Comparison of ENCODE assay signal across 11 cellular contexts in genomic region chr16:11734025-11734652, GRCh38. TPM values are rescaled to one million over a fixed set of nuclear protein-coding genes. Genes with fewer than 3 reads are reported as not detected.
A peak's percentile ranks its signal among the peaks of the same experiment; 100 is the strongest.
DNase-seq lines count a peak whose midpoint lies in the region; ATAC-seq, FAIRE-seq and TF ChIP-seq lines count a peak whose summit lies in the region.
"Had no signal": no experiment of that assay in that cellular context is flagged by ENCODE, and none has a peak within 500 bp of the region (broad histone marks: within the 10 kb centered on the region; RNA-seq: fewer than 3 reads in every experiment).

No MANE protein-coding gene starts in this region.

- WGBS in HepG2 (ENCODE audit: low lambda C conversion rate), result 79% methylated on average over 3 of the region's 3 CpGs

- BruUV-seq in HepG2 (replicated peaks; lab: Mats Ljungman, UMichigan) (no TSS peak), MCF 10A (replicated peaks; lab: Mats Ljungman, UMichigan) (no TSS peak)

- no peak for TF ChIP-seq EP300 in HepG2 (IDR thresholded peaks at IDR 0.05; ENCODE audit: low read depth in 2 of 2, low read length in 2 of 2)
- no peak for TF ChIP-seq EP300 in HepG2 (CRISPR knock-in tag; IDR thresholded peaks at IDR 0.05; ENCODE audit: borderline replicate concordance)

- H3K4me3 ChIP-seq in CD4-positive, CD25-positive, alpha-beta regulatory T cell (ENCODE audit: low read depth, low read length), result peak overlapping the region; percentile 29
- H3K4me3 ChIP-seq in HepG2 (replicated peaks in 1 of 3; ENCODE audit: insufficient read depth in 1 of 3, low read depth in 2 of 3, low read length in 3 of 3), result no peak overlapping the region

- POLR2A ChIA-PET in HepG2 (lab: Yijun Ruan, JAX) (interaction anchor here (1.0 to 4.1 kb wide), 4 partner anchors 9 to 76 kb away, joined by 3 to 41 read pairs (median 4); partner anchors contain the start of genes TXNDC11 and ZC3H7A), MCF 10A (lab: Yijun Ruan, JAX) (interaction anchor here (0.6 to 1.8 kb wide), 2 partner anchors 8 to 48 kb away, joined by 3 to 6 read pairs; partner anchors contain the start of gene TXNDC11), T-cell (lab: Charles Lee) (interaction anchor here in 1 of 2 donors (0.6 to 0.7 kb wide), 2 partner anchors 41 to 104 kb away, joined by 7 to 8 read pairs; no protein-coding TSS in a partner anchor)

- peaks cover 68% of the 10 kb centered on the region for H3K4me1 ChIP-seq in CD4-positive, CD25-positive, alpha-beta regulatory T cell (ENCODE audit: control insufficient read depth, insufficient read depth, low read length, poor library complexity, severe bottlenecking)
- H3K4me1 ChIP-seq in HepG2 (ENCODE audit: insufficient read depth, low read length), result peaks cover 80% of the 10 kb centered on the region

- H4K20me1 ChIP-seq in HepG2 (ENCODE audit: insufficient read depth, low read length), result peaks cover 24% of the 10 kb centered on the region

- in situ Hi-C loops in HepG2 (cut with HindIII; ENCODE audit: extremely low pct_ligation_motif_present, low pct_unique_long_range_greater_than_20kb), result no loop called here

- no peaks in the 10 kb centered on the region for H3K9me3 Mint-ChIP-seq in CD4-positive, CD25-positive, alpha-beta regulatory T cell
- H3K9me3 Mint-ChIP-seq in T-helper 1 cell treated with Interleukin-12 subunit alpha and Interleukin-12 subunit beta and Interleukin-4 antibody, amounts not matched to agents 30 μg/mL and 1 μg/mL, for 36 hours, result no peaks in the 10 kb centered on the region
- no peaks in the 10 kb centered on the region for H3K9me3 Mint-ChIP-seq in MCF 10A (ENCODE audit: unreplicated experiment)
- no peaks in the 10 kb centered on the region for H3K9me3 Mint-ChIP-seq in nephron progenitor cell
- no peaks in the 10 kb centered on the region for H3K9me3 Mint-ChIP-seq in T-cell
- H3K9me3 Mint-ChIP-seq: CD8-positive, alpha-beta T cell had no signal

- peak overlapping the region; percentile 61 for H3K27ac ChIP-seq in CD4-positive, CD25-positive, alpha-beta regulatory T cell (ENCODE audit: insufficient read depth, low read length, poor library complexity, severe bottlenecking)
- no peak overlapping the region for H3K27ac ChIP-seq in HepG2 (ENCODE audit: extremely low read length, insufficient read depth, low read length)

- ATAC-seq in CD4-positive, CD25-positive, alpha-beta regulatory T cell (ENCODE audit: low read depth in 2 of 2), result no peak
- ATAC-seq in GM18498 (IDR thresholded peaks at IDR 0.05; ENCODE audit: unreplicated experiment) (peak; percentile 40), HepG2 (peak; percentile 16; the same call in 1 of the 3 replicates), T-cell (replicated peaks in 1 of 4) (no peak)
- ATAC-seq: CD8-positive, alpha-beta T cell had no signal

- no peak for TF ChIP-seq CTCF in HepG2 (CRISPR knock-in tag; IDR thresholded peaks at IDR 0.05)
- TF ChIP-seq CTCF in MCF 10A (IDR thresholded peaks at IDR 0.05; ENCODE audit: unreplicated experiment), result no peak
- TF ChIP-seq CTCF in nephron progenitor cell (IDR thresholded peaks at IDR 0.05), result no peak

- H3K27me3 Mint-ChIP-seq in CD4-positive, CD25-positive, alpha-beta regulatory T cell, result no peaks in the 10 kb centered on the region
- no peaks in the 10 kb centered on the region for H3K27me3 Mint-ChIP-seq in T-helper 1 cell treated with Interleukin-12 subunit alpha and Interleukin-12 subunit beta and Interleukin-4 antibody, amounts not matched to agents 30 μg/mL and 1 μg/mL, for 36 hours (ENCODE audit: low read depth)
- no peaks in the 10 kb centered on the region for H3K27me3 Mint-ChIP-seq in MCF 10A (ENCODE audit: insufficient read depth, unreplicated experiment)
- peaks cover 3% of the 10 kb centered on the region for H3K27me3 Mint-ChIP-seq in nephron progenitor cell (ENCODE audit: low read depth, poor library complexity)
- no peaks in the 10 kb centered on the region for H3K27me3 Mint-ChIP-seq in T-cell

- peak overlapping the region; percentile 58 to 80 (median 77) for H3K27ac Mint-ChIP-seq in CD4-positive, CD25-positive, alpha-beta regulatory T cell
- H3K27ac Mint-ChIP-seq in T-helper 1 cell treated with Interleukin-12 subunit alpha and Interleukin-12 subunit beta and Interleukin-4 antibody, amounts not matched to agents 30 μg/mL and 1 μg/mL, for 36 hours, result peak overlapping the region; percentile 61
- H3K27ac Mint-ChIP-seq in MCF 10A (ENCODE audit: low read depth, unreplicated experiment) (no peak overlapping the region), nephron progenitor cell (no peak overlapping the region), T-cell (no peak overlapping the region)
- H3K27ac Mint-ChIP-seq: CD8-positive, alpha-beta T cell had no signal

- no peak for TF ChIP-seq POLR2A in HepG2 (IDR thresholded peaks at IDR 0.05; ENCODE audit: insufficient read depth in 1 of 2, low read depth in 2 of 2, low read length in 2 of 2)

- peak in 1 of 3 donors; percentile 47 for DNase-seq in CD4-positive, CD25-positive, alpha-beta regulatory T cell
- DNase-seq in HepG2 (ENCODE audit: low spot score) (no peak), MCF 10A (ENCODE audit: unreplicated experiment) (no peak), nephron progenitor cell (no peak), COLO668 (lab: John Stamatoyannopoulos, UW; ENCODE audit: unreplicated experiment) (no peak), T-cell (no peak)
- DNase-seq: CD8-positive, alpha-beta T cell; NCI-H1417 had no signal

- TF ChIP-seq RAD21 in HepG2 (CRISPR knock-in tag; IDR thresholded peaks at IDR 0.05), result no peak

- H3K36me3 ChIP-seq in CD4-positive, CD25-positive, alpha-beta regulatory T cell (ENCODE audit: control insufficient read depth, insufficient read depth, low read length), result peaks cover 69% of the 10 kb centered on the region
- peaks cover 40 to 84% of the 10 kb centered on the region in 2 experiments for H3K36me3 ChIP-seq in HepG2 (replicated peaks in 1 of 2; ENCODE audit: control insufficient read depth in 1 of 2, insufficient read depth in 2 of 2, low read length in 2 of 2)

- intact Hi-C loops in HepG2 (cut with micrococcal nuclease; ENCODE audit: unreplicated experiment), result no loop called here
- intact Hi-C loops in MCF 10A (cut with micrococcal nuclease), result no loop called here

- H3K4me1 Mint-ChIP-seq in CD4-positive, CD25-positive, alpha-beta regulatory T cell, result peaks cover 63 to 94% (median 78%) of the 10 kb centered on the region in 4 donors
- peaks cover 64% of the 10 kb centered on the region for H3K4me1 Mint-ChIP-seq in T-helper 1 cell treated with Interleukin-12 subunit alpha and Interleukin-12 subunit beta and Interleukin-4 antibody, amounts not matched to agents 30 μg/mL and 1 μg/mL, for 36 hours (ENCODE audit: low read depth)
- peaks cover 7% of the 10 kb centered on the region for H3K4me1 Mint-ChIP-seq in MCF 10A (ENCODE audit: insufficient read depth, unreplicated experiment)
- peaks cover 8% of the 10 kb centered on the region for H3K4me1 Mint-ChIP-seq in nephron progenitor cell
- H3K4me1 Mint-ChIP-seq in T-cell, result peaks cover 43 to 73% (median 63%) of the 10 kb centered on the region in 3 donors

- H3K9me3 ChIP-seq in CD4-positive, CD25-positive, alpha-beta regulatory T cell (ENCODE audit: control insufficient read depth in 2 of 2, low read length in 2 of 2), result no peaks in the 10 kb centered on the region
- H3K9me3 ChIP-seq in HepG2 (ENCODE audit: low read length), result no peaks in the 10 kb centered on the region

- H3K36me3 Mint-ChIP-seq in CD4-positive, CD25-positive, alpha-beta regulatory T cell, result peaks cover 63% of the 10 kb centered on the region
- H3K36me3 Mint-ChIP-seq in T-helper 1 cell treated with Interleukin-12 subunit alpha and Interleukin-12 subunit beta and Interleukin-4 antibody, amounts not matched to agents 30 μg/mL and 1 μg/mL, for 36 hours (ENCODE audit: low read depth), result peaks cover 67% of the 10 kb centered on the region
- H3K36me3 Mint-ChIP-seq in MCF 10A (ENCODE audit: insufficient read depth, unreplicated experiment), result peaks cover 85% of the 10 kb centered on the region
- peaks cover 67% of the 10 kb centered on the region for H3K36me3 Mint-ChIP-seq in nephron progenitor cell (ENCODE audit: low read depth)
- peaks cover 63% of the 10 kb centered on the region for H3K36me3 Mint-ChIP-seq in T-cell

- H3K79me2 ChIP-seq in HepG2 (ENCODE audit: insufficient read depth, low read length), result peaks cover 66% of the 10 kb centered on the region

- no peak overlapping the region for H3K9ac ChIP-seq in HepG2 (ENCODE audit: insufficient read depth, low read depth, low read length)

- H2AFZ ChIP-seq in HepG2 (ENCODE audit: low read length), result no peak overlapping the region

- CTCF ChIA-PET in HepG2 (lab: Yijun Ruan, JAX; ENCODE audit: low intra/inter-chr PET ratio, low total read pairs) (no interaction called here), MCF 10A (lab: Yijun Ruan, JAX) (no interaction called here), T-cell (lab: Charles Lee) (interaction anchor here in 1 of 2 donors (0.6 kb wide), 2 partner anchors 448 to 1082 kb away, joined by 3 to 6 read pairs; no protein-coding TSS in a partner anchor)

- peak overlapping the region in 3 of 4 donors; percentile 59 to 84 (median 69) for H3K4me3 Mint-ChIP-seq in CD4-positive, CD25-positive, alpha-beta regulatory T cell
- H3K4me3 Mint-ChIP-seq in T-helper 1 cell treated with Interleukin-12 subunit alpha and Interleukin-12 subunit beta and Interleukin-4 antibody, amounts not matched to agents 30 μg/mL and 1 μg/mL, for 36 hours, result peak overlapping the region; percentile 11
- H3K4me3 Mint-ChIP-seq in MCF 10A (ENCODE audit: unreplicated experiment) (no peak overlapping the region), nephron progenitor cell (no peak overlapping the region), T-cell (no peak overlapping the region)
- H3K4me3 Mint-ChIP-seq: CD8-positive, alpha-beta T cell had no signal

- no peak for FAIRE-seq in HepG2 (lab: Jason Lieb, UNC)
- FAIRE-seq: astrocyte had no signal

- no peaks in the 10 kb centered on the region for H3K27me3 ChIP-seq in CD4-positive, CD25-positive, alpha-beta regulatory T cell (ENCODE audit: control insufficient read depth, insufficient read depth, low read length)
- H3K27me3 ChIP-seq in HepG2 (ENCODE audit: control insufficient read depth in 1 of 2, insufficient read depth in 2 of 2, low read length in 2 of 2), result no peaks in the 10 kb centered on the region

- H3K4me2 ChIP-seq in HepG2 (ENCODE audit: low read depth, low read length), result no peak overlapping the region

RNA-seq across cellular contexts. Expression of gene TXNDC11, which starts 8.5 kb away (rescaled TPM):
- total RNA-seq in CD4-positive, CD25-positive, alpha-beta regulatory T cell, result 178 TPM
- polyA plus RNA-seq in CD4-positive, CD25-positive, alpha-beta regulatory T cell, result 10 to 100 TPM; 64.9 to 77.2 (median 70.0) TPM
- total RNA-seq in HepG2 (2016; rRNA removed; fragmentation: Illumina TruSeq; extraction: Trizol) (46.4 and 74.9 TPM in 2 replicates), MCF 10A (2022) (38.2 and 43.7 TPM in 2 replicates), T-cell (10 to 100 TPM; 44.0 to 76.3 (median 54.0) TPM)
- 35.1 and 37.4 TPM in 2 replicates for total RNA-seq in HepG2 (2016; cell fraction: cytosol; rRNA removed; fragmentation: Illumina TruSeq; extraction: Trizol; ENCODE audit: low read depth)
- total RNA-seq in HepG2 (2016; cell fraction: insoluble cytoplasmic fraction; rRNA removed; fragmentation: Illumina TruSeq; extraction: Trizol), result 41.1 and 74.2 TPM in 2 replicates
- total RNA-seq in HepG2 (2016; cell fraction: membrane; rRNA removed; fragmentation: Illumina TruSeq; extraction: Trizol), result 66.4 and 69.7 TPM in 2 replicates
- 67.8 and 74.4 TPM in 2 replicates for total RNA-seq in HepG2 (2016; cell fraction: nucleus; rRNA removed; fragmentation: Illumina TruSeq; extraction: Trizol)
- polyA plus RNA-seq in HepG2 (2011; rRNA removed), result 123 and 124 TPM in 2 replicates
- polyA plus RNA-seq in HepG2 (2011; cell fraction: cytosol; rRNA removed), result 124 and 127 TPM in 2 replicates
- polyA plus RNA-seq in HepG2 (2011; cell fraction: nucleus; rRNA removed), result 90.0 and 92.7 TPM in 2 replicates
- polyA plus RNA-seq in HepG2 (2012), result 52.3 and 58.7 TPM in 2 replicates
- 27.8 and 29.0 TPM in 2 replicates for polyA plus RNA-seq in HepG2 (2016; cell fraction: cytosol; fragmentation: Illumina TruSeq; extraction: Trizol; ENCODE audit: low read depth)
- polyA plus RNA-seq in HepG2 (2016; cell fraction: insoluble cytoplasmic fraction; fragmentation: Illumina TruSeq; extraction: Trizol; ENCODE audit: low read depth), result 50.3 and 56.6 TPM in 2 replicates
- polyA plus RNA-seq in HepG2 (2016; cell fraction: membrane; fragmentation: Illumina TruSeq; extraction: Trizol; ENCODE audit: low read depth), result 51.9 and 62.9 TPM in 2 replicates
- 110 TPM in 2 replicates for polyA plus RNA-seq in HepG2 (2016; cell fraction: nucleus; fragmentation: Illumina TruSeq; extraction: Trizol; ENCODE audit: insufficient read depth, low read depth)
- polyA minus RNA-seq in HepG2 (2011; rRNA and poly(A)+ RNA removed; ENCODE audit: low replicate concordance), result 53.2 and 119 TPM in 2 replicates
- 62.7 TPM in 2 replicates for polyA minus RNA-seq in HepG2 (2011; cell fraction: cytosol; rRNA and poly(A)+ RNA removed)
- 73.1 and 73.3 TPM in 2 replicates for polyA minus RNA-seq in HepG2 (2011; cell fraction: nucleus; rRNA and poly(A)+ RNA removed)

Comparison
In these comparisons a context has a peak if more than half of its experiments do, and no peak if none do; other contexts are left out.
1. ATAC-seq: peak in GM18498 (single experiment) and HepG2 (single experiment); none in CD4-positive, CD25-positive, alpha-beta regulatory T cell (0 of 2) and T-cell (0 of 4).
2. H3K27ac Mint-ChIP-seq: peak in CD4-positive, CD25-positive, alpha-beta regulatory T cell (3 of 3) and T-helper 1 cell treated with Interleukin-12 subunit alpha and Interleukin-12 subunit beta and Interleukin-4 antibody, amounts not matched to agents 30 μg/mL and 1 μg/mL, for 36 hours (single experiment); none in MCF 10A (single experiment), nephron progenitor cell (single experiment) and T-cell (0 of 2).
3. H3K4me3 Mint-ChIP-seq: peak in CD4-positive, CD25-positive, alpha-beta regulatory T cell (3 of 4) and T-helper 1 cell treated with Interleukin-12 subunit alpha and Interleukin-12 subunit beta and Interleukin-4 antibody, amounts not matched to agents 30 μg/mL and 1 μg/mL, for 36 hours (single experiment); none in MCF 10A (single experiment), nephron progenitor cell (single experiment) and T-cell (0 of 3).